Comparison of ENCODE assay signal across 28 cellular contexts in the genomic region with DNA sequence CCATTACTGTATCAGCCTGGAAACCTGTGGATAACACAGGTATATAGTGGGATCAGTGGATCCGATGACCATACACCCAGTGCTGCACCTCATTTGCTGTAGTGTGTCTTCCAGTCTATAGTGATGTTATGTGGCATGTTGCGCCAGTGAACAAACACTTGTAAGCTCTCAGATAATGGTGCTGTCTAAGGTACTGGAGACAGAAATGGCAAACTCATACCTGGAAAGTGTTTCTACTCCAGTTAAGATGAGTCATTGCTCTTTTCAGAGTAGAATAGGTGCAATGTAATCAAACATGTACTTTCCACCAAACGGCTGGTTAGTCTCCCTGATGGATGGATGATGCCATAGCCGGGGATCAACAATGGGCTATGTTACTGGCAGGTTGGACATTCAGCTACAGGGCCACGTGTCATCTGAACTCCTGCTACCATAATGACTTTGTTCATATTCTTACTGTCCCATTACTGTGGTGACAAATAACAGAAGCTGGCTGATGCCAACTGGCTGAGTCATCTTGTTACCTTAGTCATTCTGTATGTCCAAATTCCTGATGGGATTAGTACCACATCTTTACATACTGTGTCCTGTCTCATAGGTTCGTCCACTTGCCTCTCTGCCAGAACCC. TPM values are rescaled to one million over a fixed set of nuclear protein-coding genes. Genes with fewer than 3 reads are reported as not detected.
DNase-seq lines count a peak whose midpoint lies in the region; ATAC-seq and TF ChIP-seq lines count a peak whose summit lies in the region.
"Had no signal": no experiment of that assay in that cellular context is flagged by ENCODE, and none has a peak within 500 bp of the region (broad histone marks: within the 10 kb centered on the region; RNA-seq: fewer than 3 reads in every experiment).

No MANE protein-coding gene starts in this region.

- no peak overlapping the region for H3K4me3 Mint-ChIP-seq in activated CD4-positive, alpha-beta memory T cell treated with anti-CD3 and anti-CD28 coated beads for 36 hours
- no peak overlapping the region for H3K4me3 Mint-ChIP-seq in activated CD4-positive, alpha-beta memory T cell treated with anti-CD3 and anti-CD28 coated beads, Interleukin-2, amount 10 ng/mL, durations not matched to agents 7 days and 5 days
- H3K4me3 Mint-ChIP-seq in H9: no peak overlapping the region
- H3K4me3 Mint-ChIP-seq: activated CD4-positive, alpha-beta T cell treated with anti-CD3 and anti-CD28 coated beads, Interleukin-2, amount 10 ng/mL, durations not matched to agents 7 days and 5 days; naive thymus-derived CD8-positive, alpha-beta T cell had no signal

- peaks cover 7% of the 10 kb centered on the region; the same call in 1 of the 2 replicates for H3K4me1 ChIP-seq in GM23248 (ENCODE audit: insufficient read depth)
- no peaks in the 10 kb centered on the region for H3K4me1 ChIP-seq in left lung
- no peaks in the 10 kb centered on the region for H3K4me1 ChIP-seq in H9 (ENCODE audit: insufficient read depth, low read length)
- H3K4me1 ChIP-seq: BLaER1 treated with 17β-estradiol and CSF1 and Interleukin-3, amounts not matched to agents 10 nM and 100 nM; HAP-1; pancreas had no signal

- no peaks in the 10 kb centered on the region for H3K23me2 ChIP-seq in H9 (ENCODE audit: insufficient read length, low read depth, low read length, poor library complexity, severe bottlenecking)

- H2BK20ac ChIP-seq in H9 (ENCODE audit: low read depth, low read length, poor library complexity, severe bottlenecking): no peak overlapping the region

- peaks cover 2% of the 10 kb centered on the region for H3K9me3 Mint-ChIP-seq in activated CD4-positive, alpha-beta memory T cell treated with anti-CD3 and anti-CD28 coated beads for 36 hours
- no peaks in the 10 kb centered on the region for H3K9me3 Mint-ChIP-seq in activated CD4-positive, alpha-beta memory T cell treated with anti-CD3 and anti-CD28 coated beads, Interleukin-2, amount 10 ng/mL, durations not matched to agents 7 days and 5 days
- no peaks in the 10 kb centered on the region for H3K9me3 Mint-ChIP-seq in H9
- H3K9me3 Mint-ChIP-seq: activated CD4-positive, alpha-beta T cell treated with anti-CD3 and anti-CD28 coated beads, Interleukin-2, amount 10 ng/mL, durations not matched to agents 7 days and 5 days had no signal

- no peaks in the 10 kb centered on the region for H3K9me2 ChIP-seq in GM23248 (ENCODE audit: insufficient read depth)

- no peak overlapping the region for H2BK5ac ChIP-seq in H9 (ENCODE audit: insufficient read length, low read length)

- WGBS in GM23248 (ENCODE audit: low coverage in 1 of 2, low lambda C conversion rate in 2 of 2, missing lambda C conversion rate in 2 of 2), 2 experiments: 72 to 84% methylated on average over 6 of the region's 6 CpGs
- no CpG with 5 or more reads among the region's 6 CpGs for WGBS in H9 (ENCODE audit: extremely low coverage, insufficient read length, low lambda C conversion rate)

- no peak overlapping the region for H3T11ph ChIP-seq in H9 (ENCODE audit: low read length)

- H3K18ac ChIP-seq in H9 (ENCODE audit: insufficient read length, low read depth, low read length): no peak overlapping the region

- ATAC-seq in left lung (peak; percentile 83), left lobe of liver (no peak), GM19467 (IDR thresholded peaks at IDR 0.05; ENCODE audit: unreplicated experiment) (no peak)
- ATAC-seq: left cardiac atrium; naive thymus-derived CD8-positive, alpha-beta T cell; pancreas; sciatic nerve had no signal

- peaks cover 9% of the 10 kb centered on the region for H3K27me3 Mint-ChIP-seq in activated CD4-positive, alpha-beta memory T cell treated with anti-CD3 and anti-CD28 coated beads for 36 hours
- peaks cover 17% of the 10 kb centered on the region for H3K27me3 Mint-ChIP-seq in activated CD4-positive, alpha-beta memory T cell treated with anti-CD3 and anti-CD28 coated beads, Interleukin-2, amount 10 ng/mL, durations not matched to agents 7 days and 5 days
- peaks cover 9% of the 10 kb centered on the region for H3K27me3 Mint-ChIP-seq in H9 (ENCODE audit: low read depth)

- H3K4me1 Mint-ChIP-seq in activated CD4-positive, alpha-beta memory T cell treated with anti-CD3 and anti-CD28 coated beads for 36 hours (ENCODE audit: low read depth): no peaks in the 10 kb centered on the region
- H3K4me1 Mint-ChIP-seq in activated CD4-positive, alpha-beta memory T cell treated with anti-CD3 and anti-CD28 coated beads, Interleukin-2, amount 10 ng/mL, durations not matched to agents 7 days and 5 days: no peaks in the 10 kb centered on the region
- H3K4me1 Mint-ChIP-seq in H9: no peaks in the 10 kb centered on the region
- H3K4me1 Mint-ChIP-seq: activated CD4-positive, alpha-beta T cell treated with anti-CD3 and anti-CD28 coated beads, Interleukin-2, amount 10 ng/mL, durations not matched to agents 7 days and 5 days; naive thymus-derived CD8-positive, alpha-beta T cell had no signal

- no peak overlapping the region for H3K23ac ChIP-seq in H9 (ENCODE audit: insufficient read length, low read depth, low read length)

- H3K9me3 ChIP-seq in GM23248 (ENCODE audit: low read depth): no peaks in the 10 kb centered on the region
- no peaks in the 10 kb centered on the region for H3K9me3 ChIP-seq in left lung
- H3K9me3 ChIP-seq in H9 (ENCODE audit: control insufficient read depth, low read depth, low read length): no peaks in the 10 kb centered on the region
- H3K9me3 ChIP-seq: BLaER1 treated with 17β-estradiol and CSF1 and Interleukin-3, amounts not matched to agents 10 nM and 100 nM; HAP-1; pancreas had no signal

- in situ Hi-C loops in GM23248 (cut with MboI): no loop called here

- no peak overlapping the region for H3K9ac ChIP-seq in GM23248
- no peak overlapping the region for H3K9ac ChIP-seq in H9 (ENCODE audit: extremely low read depth, insufficient read length, low read length)
- H3K9ac ChIP-seq: BLaER1 treated with 17β-estradiol and CSF1 and Interleukin-3, amounts not matched to agents 10 nM and 100 nM; KMS-11 had no signal

- POLR2A ChIA-PET in activated CD4-positive, alpha-beta memory T cell treated with anti-CD3 and anti-CD28 coated beads for 36 hours (lab: Charles Lee): no interaction called here
- POLR2A ChIA-PET in activated CD4-positive, alpha-beta memory T cell treated with anti-CD3 and anti-CD28 coated beads, Interleukin-2, amount 10 ng/mL, durations not matched to agents 7 days and 5 days (lab: Charles Lee): no interaction called here

- H3K36me3 ChIP-seq in GM23248 (ENCODE audit: low read depth) (no peaks in the 10 kb centered on the region), left lung (no peaks in the 10 kb centered on the region)
- H3K36me3 ChIP-seq: BLaER1 treated with 17β-estradiol and CSF1 and Interleukin-3, amounts not matched to agents 10 nM and 100 nM; brain microvascular endothelial cell; HAP-1; pancreas had no signal

- H3K14ac ChIP-seq in H9 (ENCODE audit: insufficient read depth, low read length): no peak overlapping the region

- no peak overlapping the region for H3K56ac ChIP-seq in H9 (ENCODE audit: insufficient read length, low read depth, low read length)

- H3F3A ChIP-seq in GM23248 (ENCODE audit: insufficient read depth): no peaks in the 10 kb centered on the region

- H4K91ac ChIP-seq in H9 (ENCODE audit: insufficient read length, low read depth, low read length): no peak overlapping the region

- peak; percentile 11 for DNase-seq in activated CD4-positive, alpha-beta memory T cell treated with anti-CD3 and anti-CD28 coated beads for 36 hours
- no peak for DNase-seq in activated CD4-positive, alpha-beta memory T cell treated with anti-CD3 and anti-CD28 coated beads, Interleukin-2, amount 10 ng/mL, durations not matched to agents 7 days and 5 days
- DNase-seq in GM23248 (peak; percentile 29), SW480 (ENCODE audit: low spot score) (peak; percentile 90), left lung (no peak), left lobe of liver (ENCODE audit: low spot score) (no peak), H9 (no peak)
- DNase-seq: activated CD4-positive, alpha-beta T cell treated with anti-CD3 and anti-CD28 coated beads, Interleukin-2, amount 10 ng/mL, durations not matched to agents 7 days and 5 days; activated CD8-positive, alpha-beta memory T cell treated with anti-CD3 and anti-CD28 coated beads, Interleukin-2, amount 50 U/mL, for 4 hours; activated effector memory CD4-positive, alpha-beta T cell treated with Interleukin-2 at 50 U/mL for 16 hours; brain microvascular endothelial cell; cortex of kidney; left cardiac atrium; mesendoderm; naive thymus-derived CD8-positive, alpha-beta T cell; NCI-H146; NCI-H345; pancreas; SIG-M5; stimulated activated CD8-positive, alpha-beta memory T cell treated with anti-CD3 and anti-CD28 coated beads, Interleukin-4, amount 100 ng/mL, for 48 hours had no signal

- no peak overlapping the region for H2BK12ac ChIP-seq in H9 (ENCODE audit: insufficient read length, low read depth, low read length)

- H4K20me1 ChIP-seq in GM23248 (ENCODE audit: insufficient read depth) (no peaks in the 10 kb centered on the region), H9 (ENCODE audit: control insufficient read depth, insufficient read depth, insufficient read length) (no peaks in the 10 kb centered on the region)
- H4K20me1 ChIP-seq: BLaER1 treated with 17β-estradiol and CSF1 and Interleukin-3, amounts not matched to agents 10 nM and 100 nM had no signal

- H3K36me3 Mint-ChIP-seq in activated CD4-positive, alpha-beta memory T cell treated with anti-CD3 and anti-CD28 coated beads for 36 hours: no peaks in the 10 kb centered on the region
- H3K36me3 Mint-ChIP-seq in activated CD4-positive, alpha-beta memory T cell treated with anti-CD3 and anti-CD28 coated beads, Interleukin-2, amount 10 ng/mL, durations not matched to agents 7 days and 5 days (ENCODE audit: low read depth): no peaks in the 10 kb centered on the region
- H3K36me3 Mint-ChIP-seq in H9 (ENCODE audit: insufficient read depth in 1 of 3, low read depth in 3 of 3): no peaks in the 10 kb centered on the region
- H3K36me3 Mint-ChIP-seq: naive thymus-derived CD8-positive, alpha-beta T cell had no signal

- no peak overlapping the region for H2BK15ac ChIP-seq in H9 (ENCODE audit: low read depth, low read length)

- H3K27ac ChIP-seq in GM23248 (no peak overlapping the region), left lung (no peak overlapping the region), H9 (ENCODE audit: insufficient read length, low read depth, low read length) (no peak overlapping the region)
- H3K27ac ChIP-seq: BLaER1 treated with 17β-estradiol and CSF1 and Interleukin-3, amounts not matched to agents 10 nM and 100 nM; brain microvascular endothelial cell; KMS-11; pancreas had no signal

- no peak overlapping the region for H3K4me2 ChIP-seq in GM23248 (ENCODE audit: unreplicated experiment)
- H3K4me2 ChIP-seq in H9 (ENCODE audit: insufficient read depth, insufficient read length, low read length): no peak overlapping the region
- H3K4me2 ChIP-seq: BLaER1 treated with 17β-estradiol and CSF1 and Interleukin-3, amounts not matched to agents 10 nM and 100 nM; KMS-11 had no signal

- H3K79me2 ChIP-seq in GM23248 (ENCODE audit: insufficient read depth) (no peaks in the 10 kb centered on the region), H9 (ENCODE audit: insufficient read depth, low read length) (no peaks in the 10 kb centered on the region)

- H3K4me3 ChIP-seq in GM23248 (no peak overlapping the region), left lung (no peak overlapping the region)
- H3K4me3 ChIP-seq: BLaER1 treated with 17β-estradiol and CSF1 and Interleukin-3, amounts not matched to agents 10 nM and 100 nM; HAP-1; pancreas had no signal

- H2AK5ac ChIP-seq in H9 (ENCODE audit: insufficient read length, low read length): no peak overlapping the region

- H2BK120ac ChIP-seq in H9 (ENCODE audit: low read depth, low read length, poor library complexity, severe bottlenecking): no peak overlapping the region

- intact Hi-C loops in activated CD4-positive, alpha-beta memory T cell treated with anti-CD3 and anti-CD28 coated beads for 36 hours (cut with micrococcal nuclease): no loop called here
- intact Hi-C loops in left lung (cut with DNase I): no loop called here

- H4K5ac ChIP-seq in H9 (ENCODE audit: insufficient read length, low read depth, low read length): no peak overlapping the region

- H3K27me3 ChIP-seq in GM23248 (replicated peaks; ENCODE audit: insufficient read depth): no peaks in the 10 kb centered on the region
- no peaks in the 10 kb centered on the region for H3K27me3 ChIP-seq in left lung
- no peaks in the 10 kb centered on the region for H3K27me3 ChIP-seq in H9 (ENCODE audit: insufficient read depth, low read length)
- H3K27me3 ChIP-seq: BLaER1 treated with 17β-estradiol and CSF1 and Interleukin-3, amounts not matched to agents 10 nM and 100 nM; brain microvascular endothelial cell; pancreas had no signal

- H3K4ac ChIP-seq in H9 (ENCODE audit: low read depth, low read length): no peak overlapping the region

- TF ChIP-seq CTCF in left lung (IDR thresholded peaks at IDR 0.05) (no peak), H9 (conservative IDR thresholded peaks at IDR 0.05) (no peak)

- H3K79me1 ChIP-seq in H9 (ENCODE audit: insufficient read depth, low read depth, low read length, poor library complexity, severe bottlenecking): no peaks in the 10 kb centered on the region

- H3K27ac Mint-ChIP-seq in activated CD4-positive, alpha-beta memory T cell treated with anti-CD3 and anti-CD28 coated beads for 36 hours: no peak overlapping the region
- no peak overlapping the region for H3K27ac Mint-ChIP-seq in activated CD4-positive, alpha-beta memory T cell treated with anti-CD3 and anti-CD28 coated beads, Interleukin-2, amount 10 ng/mL, durations not matched to agents 7 days and 5 days
- no peak overlapping the region for H3K27ac Mint-ChIP-seq in H9
- H3K27ac Mint-ChIP-seq: activated CD4-positive, alpha-beta T cell treated with anti-CD3 and anti-CD28 coated beads, Interleukin-2, amount 10 ng/mL, durations not matched to agents 7 days and 5 days; naive thymus-derived CD8-positive, alpha-beta T cell had no signal

- H4K8ac ChIP-seq in H9 (replicated peaks; ENCODE audit: insufficient read length, low read depth, low read length): no peak overlapping the region

- CTCF ChIA-PET in activated CD4-positive, alpha-beta memory T cell treated with anti-CD3 and anti-CD28 coated beads for 36 hours (lab: Charles Lee): interaction anchor here (1.2 kb wide), 1 partner anchor 91 kb away, joined by 3 read pairs; no protein-coding TSS in a partner anchor
- CTCF ChIA-PET in activated CD4-positive, alpha-beta memory T cell treated with anti-CD3 and anti-CD28 coated beads, Interleukin-2, amount 10 ng/mL, durations not matched to agents 7 days and 5 days (lab: Charles Lee): no interaction called here

- H2AFZ ChIP-seq in GM23248 (no peak overlapping the region), H9 (ENCODE audit: low read length) (no peak overlapping the region)

RNA-seq across cellular contexts. Expression of gene CCL11, which starts 6.3 kb away (rescaled TPM):
- total RNA-seq in activated CD4-positive, alpha-beta memory T cell treated with anti-CD3 and anti-CD28 coated beads for 36 hours: not detected
- total RNA-seq in activated CD4-positive, alpha-beta memory T cell treated with anti-CD3 and anti-CD28 coated beads, Interleukin-2, amount 10 ng/mL, durations not matched to agents 7 days and 5 days: not detected
- not detected in 2 replicates for total RNA-seq in GM23248 (2014; rRNA removed; shearing (Covaris generic))
- polyA plus RNA-seq in GM23248 (2016; fragmentation: Nextera tagmentation; extraction: Ambion mirVana): not detected in 2 replicates
- under 1 TPM; 0.32 to 0.42 TPM for total RNA-seq in left lung
- total RNA-seq in left lobe of liver: not detected
- not detected in 2 replicates for total RNA-seq in H9 (2021)
- total RNA-seq: activated CD4-positive, alpha-beta T cell treated with anti-CD3 and anti-CD28 coated beads, Interleukin-2, amount 10 ng/mL, durations not matched to agents 7 days and 5 days; naive thymus-derived CD8-positive, alpha-beta T cell; OCI-LY7; subcutaneous adipose tissue had no signal
- polyA plus RNA-seq: naive thymus-derived CD8-positive, alpha-beta T cell had no signal

RNA-seq across cellular contexts. Expression of gene CCL7, which starts 21.8 kb away (rescaled TPM):
- not detected for total RNA-seq in activated CD4-positive, alpha-beta memory T cell treated with anti-CD3 and anti-CD28 coated beads for 36 hours
- not detected for total RNA-seq in activated CD4-positive, alpha-beta memory T cell treated with anti-CD3 and anti-CD28 coated beads, Interleukin-2, amount 10 ng/mL, durations not matched to agents 7 days and 5 days
- total RNA-seq in GM23248 (2014; rRNA removed; shearing (Covaris generic)): 4.9 and 7.3 TPM in 2 replicates
- 2.4 and 2.7 TPM in 2 replicates for polyA plus RNA-seq in GM23248 (2016; fragmentation: Nextera tagmentation; extraction: Ambion mirVana)
- 1 to 10 TPM in 1 of 2 donors, under 1 TPM in 1; 0.96 to 3.7 TPM for total RNA-seq in left lung
- not detected for total RNA-seq in left lobe of liver
- not detected in 2 replicates for total RNA-seq in H9 (2021)
- total RNA-seq: activated CD4-positive, alpha-beta T cell treated with anti-CD3 and anti-CD28 coated beads, Interleukin-2, amount 10 ng/mL, durations not matched to agents 7 days and 5 days; left cardiac atrium; naive thymus-derived CD8-positive, alpha-beta T cell; OCI-LY7; pancreas; urinary bladder had no signal
- polyA plus RNA-seq: naive thymus-derived CD8-positive, alpha-beta T cell; pancreas had no signal

RNA-seq across cellular contexts. Expression of gene CCL8, which starts 27.4 kb away (rescaled TPM):
- not detected for total RNA-seq in activated CD4-positive, alpha-beta memory T cell treated with anti-CD3 and anti-CD28 coated beads for 36 hours
- not detected for total RNA-seq in activated CD4-positive, alpha-beta memory T cell treated with anti-CD3 and anti-CD28 coated beads, Interleukin-2, amount 10 ng/mL, durations not matched to agents 7 days and 5 days
- not detected in 2 replicates for total RNA-seq in GM23248 (2014; rRNA removed; shearing (Covaris generic))
- not detected in 2 replicates for polyA plus RNA-seq in GM23248 (2016; fragmentation: Nextera tagmentation; extraction: Ambion mirVana)
- total RNA-seq in left lung (1 to 10 TPM in 1 of 2 donors, under 1 TPM in 1; 0.96 to 7.3 TPM), left lobe of liver (not detected), H9 (2021) (not detected in 2 replicates)
- total RNA-seq: activated CD4-positive, alpha-beta T cell treated with anti-CD3 and anti-CD28 coated beads, Interleukin-2, amount 10 ng/mL, durations not matched to agents 7 days and 5 days; naive thymus-derived CD8-positive, alpha-beta T cell; OCI-LY7 had no signal
- polyA plus RNA-seq: naive thymus-derived CD8-positive, alpha-beta T cell had no signal

RNA-seq across cellular contexts. Expression of gene CCL2, which starts 36.8 kb away (rescaled TPM):
- total RNA-seq in activated CD4-positive, alpha-beta memory T cell treated with anti-CD3 and anti-CD28 coated beads for 36 hours: not detected
- not detected for total RNA-seq in activated CD4-positive, alpha-beta memory T cell treated with anti-CD3 and anti-CD28 coated beads, Interleukin-2, amount 10 ng/mL, durations not matched to agents 7 days and 5 days
- total RNA-seq in GM23248 (2014; rRNA removed; shearing (Covaris generic)): 28.3 and 33.1 TPM in 2 replicates
- 111 and 115 TPM in 2 replicates for polyA plus RNA-seq in GM23248 (2016; fragmentation: Nextera tagmentation; extraction: Ambion mirVana)
- total RNA-seq in left lung (100 to 1,000 TPM in 1 of 2 donors, 10 to 100 TPM in 1; 50.0 to 444 TPM), left lobe of liver (0.91 TPM), H9 (2021) (1.4 and 1.6 TPM in 2 replicates)
- total RNA-seq: activated CD4-positive, alpha-beta T cell treated with anti-CD3 and anti-CD28 coated beads, Interleukin-2, amount 10 ng/mL, durations not matched to agents 7 days and 5 days; OCI-LY7 had no signal
- polyA plus RNA-seq: naive thymus-derived CD8-positive, alpha-beta T cell had no signal

Comparison
In these comparisons a context has a peak if more than half of its experiments do, and no peak if none do; other contexts are left out.
1. DNase-seq: peak in activated CD4-positive, alpha-beta memory T cell treated with anti-CD3 and anti-CD28 coated beads for 36 hours (single experiment), GM23248 (single experiment) and SW480 (single experiment); none in activated CD4-positive, alpha-beta memory T cell treated with anti-CD3 and anti-CD28 coated beads, Interleukin-2, amount 10 ng/mL, durations not matched to agents 7 days and 5 days (single experiment), left lung (0 of 2), left lobe of liver (single experiment) and H9 (single experiment).